ENCODE assay signal across 1 cellular context in the genomic region with DNA sequence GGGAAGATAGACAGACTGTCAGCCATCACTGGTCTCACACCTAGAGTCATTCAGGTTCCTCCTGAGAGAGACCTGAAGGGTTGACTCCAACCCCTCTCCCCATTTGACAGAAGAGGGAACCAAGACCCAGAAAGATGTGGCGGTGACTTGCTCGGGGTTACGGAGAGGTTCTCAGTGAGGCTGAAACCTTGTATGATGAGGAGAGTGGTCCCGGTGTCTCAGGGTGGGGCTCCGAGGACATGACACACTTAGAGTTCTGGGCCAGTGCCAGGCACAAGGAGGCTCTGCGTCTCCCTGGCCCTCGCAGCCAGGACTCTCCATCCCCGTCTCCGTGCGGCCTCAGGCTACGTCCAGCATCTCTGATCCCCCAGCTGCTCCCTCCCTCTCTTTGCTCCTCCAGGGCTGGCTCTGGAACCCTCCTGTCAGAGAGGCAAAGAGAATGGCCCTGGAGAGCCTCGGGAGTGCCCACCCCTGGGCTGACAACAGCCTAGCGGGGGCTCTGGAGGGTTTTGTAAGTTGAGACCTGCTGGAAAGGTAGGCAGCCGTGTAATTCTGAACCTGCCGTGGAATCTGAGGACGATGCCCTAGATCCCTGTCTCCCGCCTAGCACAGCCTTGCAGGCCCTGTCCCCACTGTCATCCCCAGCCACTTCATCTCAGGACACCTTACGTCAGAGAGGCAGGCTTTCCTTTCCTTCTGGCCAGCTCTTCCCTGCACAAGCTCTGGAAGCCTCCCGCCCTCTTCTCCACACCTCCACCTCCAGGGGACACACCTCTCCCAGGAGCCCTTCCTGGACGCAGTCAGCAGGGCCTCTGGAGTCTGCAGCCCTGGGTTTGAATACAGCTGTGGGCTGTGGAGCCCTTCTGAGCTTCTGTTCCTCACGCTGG.
TF ChIP-seq lines count a peak whose summit lies in the region.

No MANE protein-coding gene starts in this region.

TF ChIP-seq in GM23338, 12 proteins besides CTCF, POLR2A, EP300 and RAD21 (continued from another document):
- TF ChIP-seq, protein P1, sequence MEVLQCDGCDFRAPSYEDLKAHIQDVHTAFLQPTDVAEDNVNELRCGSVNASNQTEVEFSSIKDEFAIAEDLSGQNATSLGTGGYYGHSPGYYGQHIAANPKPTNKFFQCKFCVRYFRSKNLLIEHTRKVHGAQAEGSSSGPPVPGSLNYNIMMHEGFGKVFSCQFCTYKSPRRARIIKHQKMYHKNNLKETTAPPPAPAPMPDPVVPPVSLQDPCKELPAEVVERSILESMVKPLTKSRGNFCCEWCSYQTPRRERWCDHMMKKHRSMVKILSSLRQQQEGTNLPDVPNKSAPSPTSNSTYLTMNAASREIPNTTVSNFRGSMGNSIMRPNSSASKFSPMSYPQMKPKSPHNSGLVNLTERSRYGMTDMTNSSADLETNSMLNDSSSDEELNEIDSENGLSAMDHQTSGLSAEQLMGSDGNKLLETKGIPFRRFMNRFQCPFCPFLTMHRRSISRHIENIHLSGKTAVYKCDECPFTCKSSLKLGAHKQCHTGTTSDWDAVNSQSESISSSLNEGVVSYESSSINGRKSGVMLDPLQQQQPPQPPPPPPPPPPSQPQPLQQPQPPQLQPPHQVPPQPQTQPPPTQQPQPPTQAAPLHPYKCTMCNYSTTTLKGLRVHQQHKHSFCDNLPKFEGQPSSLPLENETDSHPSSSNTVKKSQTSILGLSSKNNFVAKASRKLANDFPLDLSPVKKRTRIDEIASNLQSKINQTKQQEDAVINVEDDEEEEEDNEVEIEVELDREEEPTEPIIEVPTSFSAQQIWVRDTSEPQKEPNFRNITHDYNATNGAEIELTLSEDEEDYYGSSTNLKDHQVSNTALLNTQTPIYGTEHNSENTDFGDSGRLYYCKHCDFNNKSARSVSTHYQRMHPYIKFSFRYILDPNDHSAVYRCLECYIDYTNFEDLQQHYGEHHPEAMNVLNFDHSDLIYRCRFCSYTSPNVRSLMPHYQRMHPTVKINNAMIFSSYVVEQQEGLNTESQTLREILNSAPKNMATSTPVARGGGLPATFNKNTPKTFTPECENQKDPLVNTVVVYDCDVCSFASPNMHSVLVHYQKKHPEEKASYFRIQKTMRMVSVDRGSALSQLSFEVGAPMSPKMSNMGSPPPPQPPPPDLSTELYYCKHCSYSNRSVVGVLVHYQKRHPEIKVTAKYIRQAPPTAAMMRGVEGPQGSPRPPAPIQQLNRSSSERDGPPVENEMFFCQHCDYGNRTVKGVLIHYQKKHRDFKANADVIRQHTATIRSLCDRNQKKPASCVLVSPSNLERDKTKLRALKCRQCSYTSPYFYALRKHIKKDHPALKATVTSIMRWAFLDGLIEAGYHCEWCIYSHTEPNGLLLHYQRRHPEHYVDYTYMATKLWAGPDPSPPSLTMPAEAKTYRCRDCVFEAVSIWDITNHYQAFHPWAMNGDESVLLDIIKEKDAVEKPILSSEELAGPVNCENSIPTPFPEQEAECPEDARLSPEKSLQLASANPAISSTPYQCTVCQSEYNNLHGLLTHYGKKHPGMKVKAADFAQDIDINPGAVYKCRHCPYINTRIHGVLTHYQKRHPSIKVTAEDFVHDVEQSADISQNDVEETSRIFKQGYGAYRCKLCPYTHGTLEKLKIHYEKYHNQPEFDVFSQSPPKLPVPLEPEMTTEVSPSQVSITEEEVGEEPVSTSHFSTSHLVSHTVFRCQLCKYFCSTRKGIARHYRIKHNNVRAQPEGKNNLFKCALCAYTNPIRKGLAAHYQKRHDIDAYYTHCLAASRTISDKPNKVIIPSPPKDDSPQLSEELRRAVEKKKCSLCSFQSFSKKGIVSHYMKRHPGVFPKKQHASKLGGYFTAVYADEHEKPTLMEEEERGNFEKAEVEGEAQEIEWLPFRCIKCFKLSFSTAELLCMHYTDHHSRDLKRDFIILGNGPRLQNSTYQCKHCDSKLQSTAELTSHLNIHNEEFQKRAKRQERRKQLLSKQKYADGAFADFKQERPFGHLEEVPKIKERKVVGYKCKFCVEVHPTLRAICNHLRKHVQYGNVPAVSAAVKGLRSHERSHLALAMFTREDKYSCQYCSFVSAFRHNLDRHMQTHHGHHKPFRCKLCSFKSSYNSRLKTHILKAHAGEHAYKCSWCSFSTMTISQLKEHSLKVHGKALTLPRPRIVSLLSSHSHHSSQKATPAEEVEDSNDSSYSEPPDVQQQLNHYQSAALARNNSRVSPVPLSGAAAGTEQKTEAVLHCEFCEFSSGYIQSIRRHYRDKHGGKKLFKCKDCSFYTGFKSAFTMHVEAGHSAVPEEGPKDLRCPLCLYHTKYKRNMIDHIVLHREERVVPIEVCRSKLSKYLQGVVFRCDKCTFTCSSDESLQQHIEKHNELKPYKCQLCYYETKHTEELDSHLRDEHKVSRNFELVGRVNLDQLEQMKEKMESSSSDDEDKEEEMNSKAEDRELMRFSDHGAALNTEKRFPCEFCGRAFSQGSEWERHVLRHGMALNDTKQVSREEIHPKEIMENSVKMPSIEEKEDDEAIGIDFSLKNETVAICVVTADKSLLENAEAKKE (CRISPR knock-in tag; IDR thresholded peaks at IDR 0.05), result no peak
- no peak for TF ChIP-seq CREB1 (CRISPR knock-in tag; IDR thresholded peaks at IDR 0.05; ENCODE audit: low read depth)
- TF ChIP-seq ZNF114 (CRISPR knock-in tag; IDR thresholded peaks at IDR 0.05), result no peak
- TF ChIP-seq STAT1 (IDR thresholded peaks at IDR 0.05; ENCODE audit: unreplicated experiment), result no peak
- TF ChIP-seq, protein P2, sequence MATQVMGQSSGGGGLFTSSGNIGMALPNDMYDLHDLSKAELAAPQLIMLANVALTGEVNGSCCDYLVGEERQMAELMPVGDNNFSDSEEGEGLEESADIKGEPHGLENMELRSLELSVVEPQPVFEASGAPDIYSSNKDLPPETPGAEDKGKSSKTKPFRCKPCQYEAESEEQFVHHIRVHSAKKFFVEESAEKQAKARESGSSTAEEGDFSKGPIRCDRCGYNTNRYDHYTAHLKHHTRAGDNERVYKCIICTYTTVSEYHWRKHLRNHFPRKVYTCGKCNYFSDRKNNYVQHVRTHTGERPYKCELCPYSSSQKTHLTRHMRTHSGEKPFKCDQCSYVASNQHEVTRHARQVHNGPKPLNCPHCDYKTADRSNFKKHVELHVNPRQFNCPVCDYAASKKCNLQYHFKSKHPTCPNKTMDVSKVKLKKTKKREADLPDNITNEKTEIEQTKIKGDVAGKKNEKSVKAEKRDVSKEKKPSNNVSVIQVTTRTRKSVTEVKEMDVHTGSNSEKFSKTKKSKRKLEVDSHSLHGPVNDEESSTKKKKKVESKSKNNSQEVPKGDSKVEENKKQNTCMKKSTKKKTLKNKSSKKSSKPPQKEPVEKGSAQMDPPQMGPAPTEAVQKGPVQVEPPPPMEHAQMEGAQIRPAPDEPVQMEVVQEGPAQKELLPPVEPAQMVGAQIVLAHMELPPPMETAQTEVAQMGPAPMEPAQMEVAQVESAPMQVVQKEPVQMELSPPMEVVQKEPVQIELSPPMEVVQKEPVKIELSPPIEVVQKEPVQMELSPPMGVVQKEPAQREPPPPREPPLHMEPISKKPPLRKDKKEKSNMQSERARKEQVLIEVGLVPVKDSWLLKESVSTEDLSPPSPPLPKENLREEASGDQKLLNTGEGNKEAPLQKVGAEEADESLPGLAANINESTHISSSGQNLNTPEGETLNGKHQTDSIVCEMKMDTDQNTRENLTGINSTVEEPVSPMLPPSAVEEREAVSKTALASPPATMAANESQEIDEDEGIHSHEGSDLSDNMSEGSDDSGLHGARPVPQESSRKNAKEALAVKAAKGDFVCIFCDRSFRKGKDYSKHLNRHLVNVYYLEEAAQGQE (IDR thresholded peaks at IDR 0.05; ENCODE audit: unreplicated experiment), result no peak
- TF ChIP-seq JUNB (IDR thresholded peaks at IDR 0.05; ENCODE audit: unreplicated experiment), result no peak
- no peak for TF ChIP-seq POLR2AphosphoS5 (IDR thresholded peaks at IDR 0.05; ENCODE audit: low read depth)
- TF ChIP-seq, protein P3, sequence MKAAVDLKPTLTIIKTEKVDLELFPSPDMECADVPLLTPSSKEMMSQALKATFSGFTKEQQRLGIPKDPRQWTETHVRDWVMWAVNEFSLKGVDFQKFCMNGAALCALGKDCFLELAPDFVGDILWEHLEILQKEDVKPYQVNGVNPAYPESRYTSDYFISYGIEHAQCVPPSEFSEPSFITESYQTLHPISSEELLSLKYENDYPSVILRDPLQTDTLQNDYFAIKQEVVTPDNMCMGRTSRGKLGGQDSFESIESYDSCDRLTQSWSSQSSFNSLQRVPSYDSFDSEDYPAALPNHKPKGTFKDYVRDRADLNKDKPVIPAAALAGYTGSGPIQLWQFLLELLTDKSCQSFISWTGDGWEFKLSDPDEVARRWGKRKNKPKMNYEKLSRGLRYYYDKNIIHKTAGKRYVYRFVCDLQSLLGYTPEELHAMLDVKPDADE (IDR thresholded peaks at IDR 0.05), result no peak
- TF ChIP-seq ZNF331 (CRISPR knock-in tag; IDR thresholded peaks at IDR 0.05; ENCODE audit: low read depth), result no peak
- TF ChIP-seq NANOG (IDR thresholded peaks at IDR 0.05; ENCODE audit: borderline replicate concordance), result no peak
- TF ChIP-seq EZH2 (IDR thresholded peaks at IDR 0.05; ENCODE audit: low read depth, unreplicated experiment), result no peak
